ENCODE assay signal across 3 cellular contexts in genomic region chr20:54622338-54623280, GRCh38.
TF ChIP-seq lines count a peak whose summit lies in the region.

No MANE protein-coding gene starts in this region.

TF ChIP-seq in SK-N-SH, 30 proteins besides CTCF, POLR2A, EP300 and RAD21 (continued from another document):
- no peak for TF ChIP-seq NFIC (IDR thresholded peaks at IDR 0.05; ENCODE audit: borderline replicate concordance)
- TF ChIP-seq ELF1 (IDR thresholded peaks at IDR 0.05), result no peak
- TF ChIP-seq MEF2A (IDR thresholded peaks at IDR 0.05; ENCODE audit: borderline replicate concordance, low read depth), result no peak

TF ChIP-seq in SK-N-SH treated with all-trans-retinoic acid at 6 μM for 48 hours, 23 proteins besides CTCF, POLR2A, EP300 and RAD21 (continued from another document):
- TF ChIP-seq OSR1 (CRISPR knock-in tag; IDR thresholded peaks at IDR 0.05) (no peak), ZC3H10 (CRISPR knock-in tag; IDR thresholded peaks at IDR 0.05) (no peak), BACH2 (CRISPR knock-in tag; IDR thresholded peaks at IDR 0.05; ENCODE audit: borderline replicate concordance) (no peak), SNAI2 (CRISPR knock-in tag; IDR thresholded peaks at IDR 0.05) (no peak), ZNF565 (CRISPR knock-in tag; conservative IDR thresholded peaks at IDR 0.05; ENCODE audit: low read depth) (no peak), GLIS3 (CRISPR knock-in tag; IDR thresholded peaks at IDR 0.05) (no peak), ESRRG (CRISPR knock-in tag; IDR thresholded peaks at IDR 0.05) (no peak), PPARA (CRISPR knock-in tag; IDR thresholded peaks at IDR 0.05; ENCODE audit: borderline replicate concordance) (no peak), TSHZ2 (CRISPR knock-in tag; IDR thresholded peaks at IDR 0.05) (no peak), CREB5 (CRISPR knock-in tag; IDR thresholded peaks at IDR 0.05; ENCODE audit: low read depth) (no peak), CSRNP3 (CRISPR knock-in tag; IDR thresholded peaks at IDR 0.05) (no peak)

TF ChIP-seq in GM23338, 12 proteins besides CTCF, POLR2A, EP300 and RAD21 (continued from another document):
- no peak for TF ChIP-seq NANOG (IDR thresholded peaks at IDR 0.05; ENCODE audit: borderline replicate concordance)
- no peak for TF ChIP-seq REST (IDR thresholded peaks at IDR 0.05; ENCODE audit: unreplicated experiment)
- TF ChIP-seq ZNF114 (CRISPR knock-in tag; IDR thresholded peaks at IDR 0.05), result no peak
- TF ChIP-seq ZNF331 (CRISPR knock-in tag; IDR thresholded peaks at IDR 0.05; ENCODE audit: low read depth), result no peak
- TF ChIP-seq JUNB (IDR thresholded peaks at IDR 0.05; ENCODE audit: unreplicated experiment), result no peak
- no peak for TF ChIP-seq ZNF462 (CRISPR knock-in tag; IDR thresholded peaks at IDR 0.05)
- no peak for TF ChIP-seq POLR2AphosphoS5 (IDR thresholded peaks at IDR 0.05; ENCODE audit: low read depth)
- no peak for TF ChIP-seq EZH2phosphoT487 (IDR thresholded peaks at IDR 0.05; ENCODE audit: unreplicated experiment)
- TF ChIP-seq CREB1 (CRISPR knock-in tag; IDR thresholded peaks at IDR 0.05; ENCODE audit: low read depth), result no peak
- TF ChIP-seq ETS1 (IDR thresholded peaks at IDR 0.05), result no peak
- no peak for TF ChIP-seq EZH2 (IDR thresholded peaks at IDR 0.05; ENCODE audit: low read depth, unreplicated experiment)
